8 cellular contexts compared by ENCODE assay signal in the genomic region with DNA sequence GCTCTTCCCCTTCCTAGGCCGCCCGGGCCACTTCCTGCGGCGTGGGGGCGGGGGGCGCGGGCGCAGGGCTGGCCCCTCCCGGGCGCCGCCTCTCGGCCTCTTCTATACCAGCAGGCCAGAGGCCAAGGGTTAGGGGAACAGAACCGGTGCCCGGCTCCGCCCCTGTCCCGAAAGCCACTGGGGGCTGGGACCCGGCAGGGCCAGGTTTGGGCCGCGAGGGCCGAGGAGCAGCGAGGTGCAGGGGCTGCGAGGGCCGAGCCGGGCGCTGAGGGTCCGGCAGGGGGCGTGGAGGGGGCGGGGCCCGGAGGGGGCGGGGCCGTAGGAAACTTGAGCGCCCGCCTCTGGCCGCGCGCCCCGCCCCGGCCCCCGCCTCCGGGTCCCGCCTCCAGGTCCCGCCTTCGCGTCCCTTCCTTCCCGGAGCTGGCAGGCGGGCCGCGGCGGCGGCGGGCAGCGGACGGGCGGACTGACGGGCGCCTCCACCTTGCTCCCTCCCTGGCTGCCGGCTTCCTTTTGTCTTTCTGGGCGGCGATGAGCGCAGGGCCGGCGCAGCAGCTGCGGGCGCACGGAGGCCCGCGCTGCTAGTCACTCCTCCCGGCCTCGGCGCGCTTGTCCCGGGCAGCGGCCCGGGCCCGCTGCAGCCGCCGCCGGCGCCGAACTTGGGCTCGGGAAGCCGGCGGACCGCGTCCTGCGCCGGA. TPM values are rescaled to one million over a fixed set of nuclear protein-coding genes. Genes with fewer than 3 reads are reported as not detected.
DNase-seq lines count a peak whose midpoint lies in the region; ATAC-seq and TF ChIP-seq lines count a peak whose summit lies in the region.

A gene (plus strand): TSS at position 426 of the 695 bp plus-strand sequence. CDS start 116,854 bp downstream, outside the sequence.

- H4K8ac ChIP-seq in IMR-90 (ENCODE audit: low read depth in 2 of 2, low read length in 2 of 2): peak within 1 kb of the TSS; percentile 94 to 97

- no peaks in the 10 kb centered on the region for H3K9me3 ChIP-seq in IMR-90 (ENCODE audit: control insufficient read depth, insufficient read depth, low read length)

- peak within 1 kb of the TSS; percentile 94 for H2AK5ac ChIP-seq in IMR-90 (ENCODE audit: low read depth, low read length)

- H3K56ac ChIP-seq in IMR-90 (ENCODE audit: extremely low read depth, insufficient read depth, low read length): no peak within 1 kb of the TSS; the same call in 1 of the 2 replicates

- peak within 1 kb of the TSS; percentile 89 for H3K4ac ChIP-seq in IMR-90 (ENCODE audit: low read depth, low read length)

- in situ Hi-C loops in IMR-90 (cut with MboI; ENCODE audit: low sequenced_read_pairs): no loop called here

- H2AFZ ChIP-seq in IMR-90 (replicated peaks; ENCODE audit: low read length, poor library complexity): peak within 1 kb of the TSS; percentile 96

- no peak within 1 kb of the TSS for H2BK20ac ChIP-seq in IMR-90 (ENCODE audit: low read depth, low read length)

- peaks cover 4% of the 10 kb centered on the region for H3K4me1 Mint-ChIP-seq in nephron
- H3K4me1 Mint-ChIP-seq in stimulated activated naive CD8-positive, alpha-beta T cell treated with anti-CD3 and anti-CD28 coated beads, Interleukin-15, amount 100 ng/mL, for 72 hours: peaks cover 90% of the 10 kb centered on the region

- BruUV-seq in IMR-90 (replicated peaks; lab: Mats Ljungman, UMichigan): no TSS peak

- peak; percentile 74 for ATAC-seq in GM21526 (IDR thresholded peaks at IDR 0.05; ENCODE audit: low FRiP score, unreplicated experiment)
- ATAC-seq in IMR-90 (ENCODE audit: low read depth): peak; percentile 88
- ATAC-seq in stimulated activated naive CD8-positive, alpha-beta T cell treated with anti-CD3 and anti-CD28 coated beads, Interleukin-15, amount 100 ng/mL, for 72 hours: peak; percentile 89

- H2BK15ac ChIP-seq in IMR-90 (ENCODE audit: low read depth, low read length): peak within 1 kb of the TSS; percentile 48; the same call in 1 of the 3 replicates

- no peaks in the 10 kb centered on the region for H3K36me3 ChIP-seq in IMR-90 (ENCODE audit: control insufficient read depth, insufficient read depth, low read length)

- intact Hi-C loops in IMR-90 (cut with micrococcal nuclease): loop anchor here (5.0 kb wide), 1 partner anchor 110 kb away; no protein-coding TSS in a partner anchor

- H3K27ac ChIP-seq in IMR-90 (ENCODE audit: insufficient read depth, low read length): peak within 1 kb of the TSS; percentile 78

- H3K27me3 ChIP-seq in IMR-90 (ENCODE audit: control insufficient read depth, insufficient read depth, low read length): no peaks in the 10 kb centered on the region

- dilution Hi-C loops in IMR-90 (cut with HindIII; ENCODE audit: low sequenced_read_pairs, unreplicated experiment): no loop called here

- peak; percentile 56; the same call in 1 of the 2 replicates for TF ChIP-seq POLR2A in IMR-90 (IDR thresholded peaks at IDR 0.05; ENCODE audit: low read depth, low read length)

- no peak; the same call in 1 of the 2 replicates for TF ChIP-seq RAD21 in IMR-90 (IDR thresholded peaks at IDR 0.05; ENCODE audit: low read length)

- peak within 1 kb of the TSS; percentile 89 for H3K4me2 ChIP-seq in IMR-90 (ENCODE audit: low read depth, low read length)

- peaks cover 20% of the 10 kb centered on the region for H4K20me1 ChIP-seq in IMR-90 (ENCODE audit: insufficient read depth, low read length)

- H3K9me3 Mint-ChIP-seq in nephron: peaks cover 3% of the 10 kb centered on the region
- H3K9me3 Mint-ChIP-seq in stimulated activated naive CD8-positive, alpha-beta T cell treated with anti-CD3 and anti-CD28 coated beads, Interleukin-15, amount 100 ng/mL, for 72 hours: peaks cover 5 to 7% of the 10 kb centered on the region in 2 donors

- peak within 1 kb of the TSS; percentile 12 to 87 (median 63) for H3K27ac Mint-ChIP-seq in nephron
- H3K27ac Mint-ChIP-seq in stimulated activated naive CD8-positive, alpha-beta T cell treated with anti-CD3 and anti-CD28 coated beads, Interleukin-15, amount 100 ng/mL, for 72 hours: peak within 1 kb of the TSS; percentile 78 to 94

- peak within 1 kb of the TSS; percentile 87 for H2AK9ac ChIP-seq in IMR-90 (replicated peaks; ENCODE audit: low read depth, low read length, poor library complexity)

- H2BK120ac ChIP-seq in IMR-90 (ENCODE audit: low read depth, low read length): peak within 1 kb of the TSS; percentile 74

- H3K4me3 ChIP-seq in IMR-90 (ENCODE audit: insufficient read depth, low read depth, low read length) (peak within 1 kb of the TSS; percentile 72), fibroblast of the aortic adventitia (ENCODE audit: low read depth, low read length) (peak within 1 kb of the TSS; percentile 83)

- H3K23ac ChIP-seq in IMR-90 (ENCODE audit: low read depth, low read length): peak within 1 kb of the TSS; percentile 40

- peak; percentile 63 for DNase-seq in DMS53 treated with DMSO at 0.1 percent for 48 hours (lab: John Stamatoyannopoulos, UW; ENCODE audit: unreplicated experiment)
- DNase-seq in IMR-90: peak; percentile 70
- DNase-seq in RPMI8226: peak; percentile 96
- peak; percentile 77 for DNase-seq in activated T-helper 9 cell treated with anti-CD3 and anti-CD28 coated beads, Interleukin-2, amount 50 U/mL, for 16 hours (ENCODE audit: low read depth)
- peak; percentile 64 for DNase-seq in fibroblast of the aortic adventitia (ENCODE audit: low read depth)
- DNase-seq in stimulated activated naive CD8-positive, alpha-beta T cell treated with anti-CD3 and anti-CD28 coated beads, Interleukin-15, amount 100 ng/mL, for 72 hours: peak; percentile 90 to 93

- WGBS in IMR-90 (ENCODE audit: extremely low coverage in 2 of 2, insufficient read length in 1 of 2), 2 experiments: 1% methylated on average over 40 of the region's 87 CpGs; no CpG with 5 or more reads in 1 of the 2 experiments

- H3K27me3 Mint-ChIP-seq in nephron (ENCODE audit: low read depth): peaks cover 48% of the 10 kb centered on the region
- H3K27me3 Mint-ChIP-seq in stimulated activated naive CD8-positive, alpha-beta T cell treated with anti-CD3 and anti-CD28 coated beads, Interleukin-15, amount 100 ng/mL, for 72 hours: no peaks in the 10 kb centered on the region

- H3K14ac ChIP-seq in IMR-90 (replicated peaks; ENCODE audit: low read depth, low read length): peak within 1 kb of the TSS; percentile 79

- peak within 1 kb of the TSS; percentile 91 for H4K5ac ChIP-seq in IMR-90 (ENCODE audit: low read depth, low read length)

- H3K4me3 Mint-ChIP-seq in nephron: peak within 1 kb of the TSS; percentile 88 to 97 (median 93)
- H3K4me3 Mint-ChIP-seq in stimulated activated naive CD8-positive, alpha-beta T cell treated with anti-CD3 and anti-CD28 coated beads, Interleukin-15, amount 100 ng/mL, for 72 hours: peak within 1 kb of the TSS; percentile 91 to 99

- CTCF ChIA-PET in IMR-90 (lab: Yijun Ruan, JAX): interaction anchor here (1.7 to 3.1 kb wide), 3 partner anchors 107 to 178 kb away, joined by 4 to 13 read pairs (median 5); no protein-coding TSS in a partner anchor

- peak within 1 kb of the TSS; percentile 77 for H3K9ac ChIP-seq in IMR-90 (ENCODE audit: low read depth, low read length)

- H3K18ac ChIP-seq in IMR-90 (ENCODE audit: low read depth, low read length): peak within 1 kb of the TSS; percentile 74; the same call in 1 of the 2 replicates

- peaks cover 14% of the 10 kb centered on the region; the same call in 1 of the 2 replicates for H3K9me1 ChIP-seq in IMR-90 (ENCODE audit: insufficient read depth, low read length)

- POLR2A ChIA-PET in IMR-90 (lab: Charles Lee; ENCODE audit: unreplicated experiment): no interaction called here

- no peaks in the 10 kb centered on the region for H3K36me3 Mint-ChIP-seq in nephron (ENCODE audit: low read depth)

- peaks cover 15 to 43% of the 10 kb centered on the region in 2 experiments for H3K79me1 ChIP-seq in IMR-90 (ENCODE audit: low read depth in 1 of 2, low read length in 2 of 2)

- peak within 1 kb of the TSS; percentile 87 for H2BK5ac ChIP-seq in IMR-90 (ENCODE audit: low read depth, low read length, poor library complexity, severe bottlenecking)

- H4K91ac ChIP-seq in IMR-90 (ENCODE audit: insufficient read depth, low read depth, low read length): peak within 1 kb of the TSS; percentile 83

- peak; percentile 51 for TF ChIP-seq CTCF in IMR-90 (conservative IDR thresholded peaks at IDR 0.05; ENCODE audit: low read depth, low read length)
- TF ChIP-seq CTCF in fibroblast of the aortic adventitia (IDR thresholded peaks at IDR 0.05; ENCODE audit: insufficient read depth, low read length): peak; percentile 55
- peak; percentile 62 to 80 (median 66) for TF ChIP-seq CTCF in nephron (IDR thresholded peaks at IDR 0.05; ENCODE audit: unreplicated experiment in 3 of 3)

- H3K4me1 ChIP-seq in IMR-90 (ENCODE audit: control insufficient read depth, insufficient read depth, low read length): peaks cover 12% of the 10 kb centered on the region; the same call in 1 of the 2 replicates

TF ChIP-seq in IMR-90, 13 proteins besides CTCF, POLR2A, EP300 and RAD21:
- TF ChIP-seq, protein P1, sequence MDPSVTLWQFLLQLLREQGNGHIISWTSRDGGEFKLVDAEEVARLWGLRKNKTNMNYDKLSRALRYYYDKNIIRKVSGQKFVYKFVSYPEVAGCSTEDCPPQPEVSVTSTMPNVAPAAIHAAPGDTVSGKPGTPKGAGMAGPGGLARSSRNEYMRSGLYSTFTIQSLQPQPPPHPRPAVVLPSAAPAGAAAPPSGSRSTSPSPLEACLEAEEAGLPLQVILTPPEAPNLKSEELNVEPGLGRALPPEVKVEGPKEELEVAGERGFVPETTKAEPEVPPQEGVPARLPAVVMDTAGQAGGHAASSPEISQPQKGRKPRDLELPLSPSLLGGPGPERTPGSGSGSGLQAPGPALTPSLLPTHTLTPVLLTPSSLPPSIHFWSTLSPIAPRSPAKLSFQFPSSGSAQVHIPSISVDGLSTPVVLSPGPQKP (IDR thresholded peaks at IDR 0.05; ENCODE audit: borderline replicate concordance, low read depth, low read length): no peak
- no peak for TF ChIP-seq CEBPB (IDR thresholded peaks at IDR 0.05; ENCODE audit: low read depth, low read length)
- TF ChIP-seq SMC3 (IDR thresholded peaks at IDR 0.05; ENCODE audit: low read depth, low read length): peak; percentile 28
- peak; percentile 35; the same call in 1 of the 2 replicates for TF ChIP-seq MAZ (IDR thresholded peaks at IDR 0.05; ENCODE audit: borderline replicate concordance, low read depth, low read length)

RNA-seq across cellular contexts. Expression of the gene that starts here (rescaled TPM):
- 8.2 and 9.4 TPM in 2 replicates for total RNA-seq in IMR-90 (2012; rRNA removed)
- polyA plus RNA-seq in IMR-90 (2012; rRNA removed): 31.0 and 33.7 TPM in 2 replicates
- polyA plus RNA-seq in IMR-90 (2012; cell fraction: cytosol; rRNA removed): 25.5 and 52.7 TPM in 2 replicates
- polyA plus RNA-seq in IMR-90 (2012; cell fraction: nucleus; rRNA removed; ENCODE audit: low replicate concordance): 18.3 and 34.8 TPM in 2 replicates
- total RNA-seq in fibroblast of the aortic adventitia (ENCODE audit: low replicate concordance): 6.5 and 34.4 TPM in 2 replicates

Comparison
In these comparisons a context has a peak if more than half of its experiments do, and no peak if none do; other contexts are left out.
1. Peak in every context shown above with its lines: DNase-seq, ATAC-seq, H3K4me3 ChIP-seq and H3K27ac ChIP-seq.